ENCODE assay signal across 9 cellular contexts in genomic region chr10:4121531-4122380, GRCh38.
A peak's percentile ranks its signal among the peaks of the same experiment; 100 is the strongest.
DNase-seq lines count a peak whose midpoint lies in the region; ATAC-seq and TF ChIP-seq lines count a peak whose summit lies in the region.
"Had no signal": no experiment of that assay in that cellular context is flagged by ENCODE, and none has a peak within 500 bp of the region (broad histone marks: within the 10 kb centered on the region; RNA-seq: fewer than 3 reads in every experiment).

No MANE protein-coding gene starts in this region.

- intact Hi-C loops in left ventricle myocardium superior (cut with micrococcal nuclease), result no loop called here

- CTCF ChIA-PET in GM10248 (lab: Yijun Ruan, JAX), result no interaction called here

- POLR2A ChIA-PET in GM10248 (lab: Yijun Ruan, JAX), result no interaction called here

- ATAC-seq in GM21367 (IDR thresholded peaks at IDR 0.05; ENCODE audit: unreplicated experiment) (peak; percentile 70), HG03354 (IDR thresholded peaks at IDR 0.05; ENCODE audit: poor library complexity, severe bottlenecking, unreplicated experiment) (peak; percentile 81), left ventricle myocardium superior (peak; percentile 88)

- DNase-seq in GM10248 (ENCODE audit: extremely low spot score) (peak; percentile 15), left ventricle myocardium superior (no peak), DMS114 treated with DMSO at 0.1 percent for 48 hours (lab: John Stamatoyannopoulos, UW; ENCODE audit: unreplicated experiment) (no peak), T1000 (lab: John Stamatoyannopoulos, UW) (no peak), H4 (ENCODE audit: low spot score) (no peak), NCI-H1694 treated with DMSO at 0.1 percent for 48 hours (lab: John Stamatoyannopoulos, UW) (no peak)
- DNase-seq: Karpas-422 had no signal

- TF ChIP-seq CTCF in GM10248 (IDR thresholded peaks at IDR 0.05; ENCODE audit: control extremely low read depth, extremely low read depth, low read depth, missing control alignments), result no peak
